Comparison of ENCODE assay signal across 21 cellular contexts in the genomic region with DNA sequence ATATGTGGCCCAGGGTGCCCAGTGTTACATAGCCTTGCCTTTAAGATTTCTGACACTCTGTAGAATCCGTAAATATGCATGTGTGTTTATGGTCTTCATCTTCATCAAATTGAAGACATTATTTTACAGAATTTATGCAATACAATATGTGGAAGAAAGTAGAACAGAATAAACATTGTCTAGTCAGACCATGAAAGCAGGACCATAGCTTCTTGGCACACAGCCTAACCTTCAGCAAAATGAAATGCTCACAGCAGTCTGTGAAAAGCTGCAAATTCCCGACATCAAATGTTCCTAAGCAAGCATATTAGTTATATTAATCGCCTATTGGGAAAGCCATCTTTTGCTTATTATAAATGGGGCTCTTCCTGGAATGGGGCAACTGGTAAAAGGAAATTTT.
"Had no signal": no experiment of that assay in that cellular context is flagged by ENCODE, and none has a peak within 500 bp of the region (broad histone marks: within the 10 kb centered on the region; RNA-seq: fewer than 3 reads in every experiment).

No MANE protein-coding gene starts in this region.

- H3K27me3 ChIP-seq: ascending aorta, neutrophil, pancreas, sigmoid colon, upper lobe of right lung had no signal

- H3K4me1 ChIP-seq: ascending aorta, pancreas, sigmoid colon, upper lobe of right lung had no signal

- ATAC-seq: activated naive CD8-positive, alpha-beta T cell treated with anti-CD3 and anti-CD28 coated beads, Interleukin-2, amount 50 U/mL, for 24 hours; activated T-cell treated with anti-CD3 and anti-CD28 coated beads, Interleukin-2, amount 50 U/mL, for 4 hours; effector memory CD8-positive, alpha-beta T cell; left ventricle myocardium superior; natural killer cell; stimulated activated memory B cell treated with anti-CD40 and anti-IgM and Interleukin-4, amounts not matched to agents 10 μg/mL and 1 μg/mL and 100 μg/mL, for 72 hours; upper lobe of right lung had no signal

- H3K27ac ChIP-seq: ascending aorta, neutrophil, pancreas, sigmoid colon, thoracic aorta, upper lobe of right lung had no signal

- H3K36me3 ChIP-seq: ascending aorta, neutrophil, pancreas, sigmoid colon, thoracic aorta, upper lobe of right lung had no signal

- H3K4me3 ChIP-seq: ascending aorta, pancreas, sigmoid colon, thoracic aorta, upper lobe of right lung had no signal

- H3K9me3 ChIP-seq: neutrophil, pancreas, sigmoid colon, thoracic aorta, upper lobe of right lung had no signal

- DNase-seq: activated CD4-positive, alpha-beta memory T cell treated with anti-CD3 and anti-CD28 coated beads, Interleukin-2, amount 10 ng/mL, durations not matched to agents 7 days and 5 days; activated CD4-positive, alpha-beta T cell treated with anti-CD3 and anti-CD28 coated beads for 48 hours; activated CD4-positive, CD25-positive, alpha-beta regulatory T cell; activated effector memory CD4-positive, alpha-beta T cell treated with Interleukin-2 at 50 U/mL for 16 hours; activated naive CD4-positive, alpha-beta T cell treated with anti-CD3 and anti-CD28 coated beads, Interleukin-2, amount 10 ng/mL, durations not matched to agents 7 days and 5 days; activated naive CD8-positive, alpha-beta T cell treated with anti-CD3 and anti-CD28 coated beads, Interleukin-2, amount 50 U/mL, for 24 hours; activated T-cell treated with anti-CD3 and anti-CD28 coated beads, Interleukin-2, amount 50 U/mL, for 4 hours; dermis blood vessel endothelial cell; effector memory CD8-positive, alpha-beta T cell; kidney glomerular epithelial cell; left ventricle myocardium superior; natural killer cell; pancreas; sigmoid colon; stimulated activated CD4-positive, alpha-beta T cell treated with anti-CD3 and anti-CD28 coated beads, Interleukin-4, amount 100 ng/mL, for 24 hours; T1000; upper lobe of right lung had no signal
